Comparison of ENCODE assay signal across 19 cellular contexts in the genomic region with DNA sequence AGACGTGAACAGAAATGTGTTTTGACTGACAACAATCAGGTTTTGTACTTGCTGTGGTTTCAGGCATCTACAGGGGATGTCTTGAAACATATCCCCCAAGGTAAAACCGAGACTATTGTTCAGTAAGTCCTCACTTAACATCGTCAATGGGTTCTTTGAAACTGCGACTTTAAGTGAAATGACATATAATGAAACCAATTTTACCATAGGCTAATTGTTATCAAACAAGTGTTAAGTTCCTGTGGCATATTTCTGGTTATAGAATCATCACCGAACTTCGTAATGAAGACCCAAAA. TPM values are rescaled to one million over a fixed set of nuclear protein-coding genes. Genes with fewer than 3 reads are reported as not detected.
DNase-seq lines count a peak whose midpoint lies in the region; ATAC-seq and TF ChIP-seq lines count a peak whose summit lies in the region.
"Had no signal": no experiment of that assay in that cellular context is flagged by ENCODE, and none has a peak within 500 bp of the region (broad histone marks: within the 10 kb centered on the region; RNA-seq: fewer than 3 reads in every experiment).

No MANE protein-coding gene starts in this region.

- peak; percentile 73 to 83 for ATAC-seq in activated T-cell treated with anti-CD3 and anti-CD28 coated beads, Interleukin-2, amount 50 U/mL, for 72 hours (replicated peaks in 1 of 2)
- ATAC-seq: HepG2 had no signal

- no peak overlapping the region for H3K27ac ChIP-seq in urinary bladder (ENCODE audit: low read depth)
- H3K27ac ChIP-seq: esophagus squamous epithelium, right atrium auricular region, uterus had no signal

- WGBS in urinary bladder, result 91% methylated on average over 6 of the region's 6 CpGs

- DNase-seq in activated T-cell treated with anti-CD3 and anti-CD28 coated beads, Interleukin-2, amount 50 U/mL, for 72 hours, result no peak
- no peak for DNase-seq in activated T-cell treated with anti-CD3 and anti-CD28 coated beads, Interleukin-2, amount 50 U/mL, for 1 hour
- DNase-seq in GM20000 (ENCODE audit: low spot score) (peak; percentile 14), NCI-H2029 (lab: John Stamatoyannopoulos, UW) (no peak), SKM-1 (lab: John Stamatoyannopoulos, UW; ENCODE audit: unreplicated experiment) (no peak), hypothalamus (lab: John Stamatoyannopoulos, UW) (no peak)
- DNase-seq in T-helper 2 cell treated with Interferon-gamma antibody and Interleukin-4, amounts not matched to agents 5 μg/mL and 100 μg/mL, for 36 hours (ENCODE audit: low spot score), result no peak
- DNase-seq: activated CD4-positive, CD25-positive, alpha-beta regulatory T cell treated with anti-CD3 and anti-CD28 coated beads, Interleukin-2, amount 50 U/mL, for 72 hours; activated T-cell treated with anti-CD3 and anti-CD28 coated beads for 4 hours; EL; esophagus squamous epithelium; NCI-H524 treated with DMSO at 0.1 percent for 48 hours; SIG-M5; T-helper 9 cell; uterus had no signal

- no peak for TF ChIP-seq CTCF in GM20000 (IDR thresholded peaks at IDR 0.05; ENCODE audit: extremely low read depth, missing control alignments)

- peak overlapping the region; percentile 67 for H3K27ac Mint-ChIP-seq in activated T-cell treated with anti-CD3 and anti-CD28 coated beads, Interleukin-2, amount 50 U/mL, for 72 hours
- no peak overlapping the region for H3K27ac Mint-ChIP-seq in T-helper 2 cell treated with Interferon-gamma antibody and Interleukin-4, amounts not matched to agents 5 μg/mL and 100 μg/mL, for 36 hours

- peak overlapping the region in 1 of 2 donors; percentile 79 for H3K4me3 Mint-ChIP-seq in activated T-cell treated with anti-CD3 and anti-CD28 coated beads, Interleukin-2, amount 50 U/mL, for 72 hours
- peak overlapping the region; percentile 49 for H3K4me3 Mint-ChIP-seq in T-helper 2 cell treated with Interferon-gamma antibody and Interleukin-4, amounts not matched to agents 5 μg/mL and 100 μg/mL, for 36 hours

- peaks cover 10% of the 10 kb centered on the region for H3K4me1 Mint-ChIP-seq in activated T-cell treated with anti-CD3 and anti-CD28 coated beads, Interleukin-2, amount 50 U/mL, for 72 hours (ENCODE audit: low read depth)
- H3K4me1 Mint-ChIP-seq in T-helper 2 cell treated with Interferon-gamma antibody and Interleukin-4, amounts not matched to agents 5 μg/mL and 100 μg/mL, for 36 hours (ENCODE audit: low read depth), result peaks cover 10% of the 10 kb centered on the region

- no peaks in the 10 kb centered on the region for H3K36me3 ChIP-seq in urinary bladder (ENCODE audit: insufficient read depth)
- H3K36me3 ChIP-seq: esophagus squamous epithelium, right atrium auricular region, uterus had no signal

- no peaks in the 10 kb centered on the region for H3K27me3 Mint-ChIP-seq in activated T-cell treated with anti-CD3 and anti-CD28 coated beads, Interleukin-2, amount 50 U/mL, for 72 hours (ENCODE audit: low read depth)
- no peaks in the 10 kb centered on the region for H3K27me3 Mint-ChIP-seq in T-helper 2 cell treated with Interferon-gamma antibody and Interleukin-4, amounts not matched to agents 5 μg/mL and 100 μg/mL, for 36 hours (ENCODE audit: low read depth)

- peak overlapping the region; percentile 14 for H3K4me3 ChIP-seq in urinary bladder (ENCODE audit: low read depth, low read length)
- H3K4me3 ChIP-seq: esophagus squamous epithelium, right atrium auricular region, uterus had no signal

- H3K4me1 ChIP-seq in urinary bladder (ENCODE audit: insufficient read depth), result no peaks in the 10 kb centered on the region
- H3K4me1 ChIP-seq: right atrium auricular region, uterus had no signal

- H3K9me3 Mint-ChIP-seq in activated T-cell treated with anti-CD3 and anti-CD28 coated beads, Interleukin-2, amount 50 U/mL, for 72 hours, result no peaks in the 10 kb centered on the region
- H3K9me3 Mint-ChIP-seq in T-helper 2 cell treated with Interferon-gamma antibody and Interleukin-4, amounts not matched to agents 5 μg/mL and 100 μg/mL, for 36 hours, result no peaks in the 10 kb centered on the region

- H3K36me3 Mint-ChIP-seq in activated T-cell treated with anti-CD3 and anti-CD28 coated beads, Interleukin-2, amount 50 U/mL, for 72 hours (ENCODE audit: insufficient read depth in 2 of 2), result no peaks in the 10 kb centered on the region
- peaks cover 2% of the 10 kb centered on the region for H3K36me3 Mint-ChIP-seq in T-helper 2 cell treated with Interferon-gamma antibody and Interleukin-4, amounts not matched to agents 5 μg/mL and 100 μg/mL, for 36 hours (ENCODE audit: low read depth)

RNA-seq across cellular contexts. Expression of a gene that starts 16.4 kb away (rescaled TPM):
- total RNA-seq in activated T-cell treated with anti-CD3 and anti-CD28 coated beads, Interleukin-2, amount 50 U/mL, for 72 hours, result not detected
- total RNA-seq in urinary bladder, result 20.5 TPM
- 15.3 TPM for polyA plus RNA-seq in urinary bladder
- total RNA-seq: bronchial epithelial cell, HepG2 had no signal
- polyA plus RNA-seq: HepG2 had no signal

RNA-seq across cellular contexts. Expression of a gene that starts 36.3 kb away (rescaled TPM):
- not detected for total RNA-seq in activated T-cell treated with anti-CD3 and anti-CD28 coated beads, Interleukin-2, amount 50 U/mL, for 72 hours
- 822 TPM for total RNA-seq in urinary bladder
- 19.5 TPM for polyA plus RNA-seq in urinary bladder
- total RNA-seq: bronchial epithelial cell, HepG2 had no signal
- polyA plus RNA-seq: HepG2 had no signal

RNA-seq across cellular contexts. Expression of a gene that starts 41.6 kb away (rescaled TPM):
- total RNA-seq in activated T-cell treated with anti-CD3 and anti-CD28 coated beads, Interleukin-2, amount 50 U/mL, for 72 hours, result not detected
- total RNA-seq in urinary bladder, result 298 TPM
- 7.6 TPM for polyA plus RNA-seq in urinary bladder
- total RNA-seq: bronchial epithelial cell, HepG2 had no signal
- polyA plus RNA-seq: HepG2 had no signal

Comparison
In these comparisons a context has a peak if more than half of its experiments do, and no peak if none do; other contexts are left out.
1. RNA of a gene that starts 16.4 kb away (total RNA-seq): 20.5 TPM in urinary bladder (single experiment); not detected in activated T-cell treated with anti-CD3 and anti-CD28 coated beads, Interleukin-2, amount 50 U/mL, for 72 hours; every median in the first group is over 10 times any median in the second.
2. RNA of a gene that starts 36.3 kb away (total RNA-seq): 822 TPM in urinary bladder (single experiment); not detected in activated T-cell treated with anti-CD3 and anti-CD28 coated beads, Interleukin-2, amount 50 U/mL, for 72 hours; every median in the first group is over 100 times any median in the second.
3. RNA of a gene that starts 41.6 kb away (total RNA-seq): 298 TPM in urinary bladder (single experiment); not detected in activated T-cell treated with anti-CD3 and anti-CD28 coated beads, Interleukin-2, amount 50 U/mL, for 72 hours; every median in the first group is over 100 times any median in the second.